Comparison of ENCODE assay signal across 8 cellular contexts in genomic region chr1:2488688-2489087, GRCh38. TPM values are rescaled to one million over a fixed set of nuclear protein-coding genes. Genes with fewer than 3 reads are reported as not detected.
"Had no signal": no experiment of that assay in that cellular context is flagged by ENCODE, and none has a peak within 500 bp of the region (broad histone marks: within the 10 kb centered on the region; RNA-seq: fewer than 3 reads in every experiment).

No MANE protein-coding gene starts in this region.

- DNase-seq: IMR-90, KBM-7, KG1 had no signal

- H3K27ac Mint-ChIP-seq: IgD-negative memory B cell had no signal

- ATAC-seq: HepG2 had no signal

- FAIRE-seq: HepG2, HTR-8/SVneo had no signal

- H3K27me3 Mint-ChIP-seq: IgD-negative memory B cell had no signal

- H3K4me3 Mint-ChIP-seq: IgD-negative memory B cell had no signal

- H3K27ac ChIP-seq: HL-60 had no signal

RNA-seq across cellular contexts. Expression of gene HES5, which starts 41.4 kb away (rescaled TPM):
- total RNA-seq: HepG2, HT1080, IMR-90 had no signal
- polyA plus RNA-seq: HepG2, IgD-negative memory B cell, IMR-90 had no signal
